In the genomic region with DNA sequence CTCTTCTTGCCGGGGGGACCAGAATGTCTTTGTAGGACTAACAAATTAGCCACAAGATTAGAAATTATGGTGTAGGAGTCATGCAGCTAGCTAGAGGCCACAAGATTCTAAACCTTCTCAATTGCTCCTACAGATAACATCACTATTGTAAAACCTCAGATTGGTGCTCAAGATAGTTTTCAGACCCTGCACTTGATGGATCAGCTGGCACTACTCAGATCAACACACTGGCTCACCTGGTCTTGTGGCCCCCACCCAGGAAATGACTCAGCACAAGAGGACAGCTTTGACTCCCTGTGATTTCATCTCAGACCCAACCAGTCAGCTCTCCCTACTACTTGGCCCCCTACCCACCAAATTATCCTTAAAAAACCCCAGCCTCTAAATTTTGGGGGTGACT, we compare ENCODE assay signal across 11 cellular contexts.
DNase-seq lines count a peak whose midpoint lies in the region; ATAC-seq lines count a peak whose summit lies in the region.
"Had no signal": no experiment of that assay in that cellular context is flagged by ENCODE, and none has a peak within 500 bp of the region (broad histone marks: within the 10 kb centered on the region; RNA-seq: fewer than 3 reads in every experiment).

No MANE protein-coding gene starts in this region.

- peak; percentile 68 for ATAC-seq in activated CD8-positive, alpha-beta memory T cell treated with anti-CD3 and anti-CD28 coated beads, Interleukin-2, amount 10 ng/mL, durations not matched to agents 7 days and 5 days
- ATAC-seq in GM21381 (IDR thresholded peaks at IDR 0.05; ENCODE audit: unreplicated experiment), result no peak
- ATAC-seq: left lung had no signal

- DNase-seq in A172 (ENCODE audit: low spot score) (peak; percentile 47), M059J (ENCODE audit: low read depth) (peak; percentile 25), foreskin melanocyte (no peak), GM19240 (ENCODE audit: insufficient read length, low spot score) (no peak), NCI-H446 treated with DMSO at 0.1 percent for 48 hours (lab: John Stamatoyannopoulos, UW) (no peak)
- DNase-seq in activated CD8-positive, alpha-beta memory T cell treated with anti-CD3 and anti-CD28 coated beads, Interleukin-2, amount 10 ng/mL, durations not matched to agents 7 days and 5 days, result peak; percentile 93
- DNase-seq in effector memory CD4-positive, alpha-beta T cell, result peak; percentile 44 to 62 (median 53)
- DNase-seq: left lung, NCI-H2227 treated with DMSO at 0.1 percent for 48 hours, SW 1271 had no signal

- H3K27ac ChIP-seq in effector memory CD4-positive, alpha-beta T cell (ENCODE audit: insufficient read depth, low read length, poor library complexity, severe bottlenecking), result peak overlapping the region; percentile 63
- H3K27ac ChIP-seq: left lung had no signal

- peaks cover 71% of the 10 kb centered on the region for H3K4me1 ChIP-seq in effector memory CD4-positive, alpha-beta T cell (ENCODE audit: control insufficient read depth, insufficient read depth, low read length, poor library complexity, severe bottlenecking)
- H3K4me1 ChIP-seq: left lung had no signal

- peak overlapping the region; percentile 96 for H3K27ac Mint-ChIP-seq in activated CD8-positive, alpha-beta memory T cell treated with anti-CD3 and anti-CD28 coated beads, Interleukin-2, amount 10 ng/mL, durations not matched to agents 7 days and 5 days

- H3K4me3 Mint-ChIP-seq in activated CD8-positive, alpha-beta memory T cell treated with anti-CD3 and anti-CD28 coated beads, Interleukin-2, amount 10 ng/mL, durations not matched to agents 7 days and 5 days, result peak overlapping the region; percentile 26

- no peaks in the 10 kb centered on the region for H3K27me3 Mint-ChIP-seq in activated CD8-positive, alpha-beta memory T cell treated with anti-CD3 and anti-CD28 coated beads, Interleukin-2, amount 10 ng/mL, durations not matched to agents 7 days and 5 days

- H3K9me3 ChIP-seq in effector memory CD4-positive, alpha-beta T cell (ENCODE audit: control insufficient read depth, low read length), result no peaks in the 10 kb centered on the region
- H3K9me3 ChIP-seq: left lung had no signal

- H3K27me3 ChIP-seq in effector memory CD4-positive, alpha-beta T cell (replicated peaks; ENCODE audit: control insufficient read depth, insufficient read depth, low read length, poor library complexity, severe bottlenecking), result no peaks in the 10 kb centered on the region
- H3K27me3 ChIP-seq: left lung had no signal

- H3K36me3 ChIP-seq in effector memory CD4-positive, alpha-beta T cell (ENCODE audit: control insufficient read depth, insufficient read depth, low read length), result no peaks in the 10 kb centered on the region
- H3K36me3 ChIP-seq: left lung had no signal

- CTCF ChIA-PET in activated CD8-positive, alpha-beta memory T cell treated with anti-CD3 and anti-CD28 coated beads, Interleukin-2, amount 10 ng/mL, durations not matched to agents 7 days and 5 days (lab: Charles Lee), result interaction anchor here (0.7 to 12.1 kb wide), 19 partner anchors 8 to 248 kb away, joined by 3 to 436 read pairs (median 6); partner anchors contain the start of genes FAM98B and RASGRP1

- H3K9me3 Mint-ChIP-seq in activated CD8-positive, alpha-beta memory T cell treated with anti-CD3 and anti-CD28 coated beads, Interleukin-2, amount 10 ng/mL, durations not matched to agents 7 days and 5 days (ENCODE audit: low read depth), result no peaks in the 10 kb centered on the region

- H3K4me3 ChIP-seq in effector memory CD4-positive, alpha-beta T cell (ENCODE audit: insufficient read depth, low read depth, low read length, poor library complexity, severe bottlenecking), result no peak overlapping the region
- H3K4me3 ChIP-seq: left lung had no signal

- H3K4me1 Mint-ChIP-seq in activated CD8-positive, alpha-beta memory T cell treated with anti-CD3 and anti-CD28 coated beads, Interleukin-2, amount 10 ng/mL, durations not matched to agents 7 days and 5 days, result peaks cover 86% of the 10 kb centered on the region

- peaks cover under 1% of the 10 kb centered on the region for H3K36me3 Mint-ChIP-seq in activated CD8-positive, alpha-beta memory T cell treated with anti-CD3 and anti-CD28 coated beads, Interleukin-2, amount 10 ng/mL, durations not matched to agents 7 days and 5 days

Comparison
In these comparisons a context has a peak if more than half of its experiments do, and no peak if none do; other contexts are left out.
1. DNase-seq: peak in A172 (single experiment), M059J (single experiment), activated CD8-positive, alpha-beta memory T cell treated with anti-CD3 and anti-CD28 coated beads, Interleukin-2, amount 10 ng/mL, durations not matched to agents 7 days and 5 days (single experiment) and effector memory CD4-positive, alpha-beta T cell (3 of 3); none in foreskin melanocyte (single experiment), GM19240 (single experiment) and NCI-H446 treated with DMSO at 0.1 percent for 48 hours (single experiment).